In genomic region chr1:206687915-206688442, GRCh38 we compare ENCODE assay signal across 9 cellular contexts. TPM values are rescaled to one million over a fixed set of nuclear protein-coding genes. Genes with fewer than 3 reads are reported as not detected.
DNase-seq lines count a peak whose midpoint lies in the region; ATAC-seq and TF ChIP-seq lines count a peak whose summit lies in the region.
"Had no signal": no experiment of that assay in that cellular context is flagged by ENCODE, and none has a peak within 500 bp of the region (broad histone marks: within the 10 kb centered on the region; RNA-seq: fewer than 3 reads in every experiment).

No MANE protein-coding gene starts in this region.

- H3K27me3 ChIP-seq in left ventricle myocardium inferior (ENCODE audit: low read depth), result no peaks in the 10 kb centered on the region
- no peaks in the 10 kb centered on the region for H3K27me3 ChIP-seq in adrenal gland
- H3K27me3 ChIP-seq in uterus, result no peaks in the 10 kb centered on the region

- 31 to 56% (median 37%) methylated on average over 1 to 2 of the region's 2 CpGs for whole genome bisulfite sequencing in adrenal gland, 4 donors

- ATAC-seq in left ventricle myocardium superior (no peak), GM21723 (IDR thresholded peaks at IDR 0.05; ENCODE audit: unreplicated experiment) (no peak)
- ATAC-seq: naive thymus-derived CD4-positive, alpha-beta T cell had no signal

- DNase-seq in left ventricle myocardium inferior (no peak), left ventricle myocardium superior (no peak), adrenal gland (peak in 3 of 7 donors; percentile 50 to 70 (median 59)), iPS-NIHi7 (ENCODE audit: extremely low spot score) (peak; percentile 74), uterus (no peak), SKM-1 (lab: John Stamatoyannopoulos, UW; ENCODE audit: unreplicated experiment) (no peak), NCI-H187 treated with DMSO at 0.1 percent for 48 hours (lab: John Stamatoyannopoulos, UW) (no peak)
- DNase-seq: naive thymus-derived CD4-positive, alpha-beta T cell had no signal

- H3K4me1 ChIP-seq in left ventricle myocardium inferior (peaks cover 84% of the 10 kb centered on the region), adrenal gland (replicated peaks in 1 of 2) (peaks cover 57 to 70% of the 10 kb centered on the region in 2 donors), uterus (peaks cover 4 to 20% of the 10 kb centered on the region in 2 donors)

- no peaks in the 10 kb centered on the region for H3K36me3 ChIP-seq in left ventricle myocardium inferior
- no peaks in the 10 kb centered on the region for H3K36me3 ChIP-seq in adrenal gland (replicated peaks in 1 of 2)
- no peaks in the 10 kb centered on the region for H3K36me3 ChIP-seq in uterus

- intact Hi-C loops in left ventricle myocardium inferior (cut with micrococcal nuclease) (no loop called here), left ventricle myocardium superior (cut with micrococcal nuclease) (no loop called here), adrenal gland (cut with DNase I) (loop anchor here in 1 of 2 donors (5.0 kb wide), 1 partner anchor 34 kb away; no protein-coding TSS in a partner anchor), uterus (cut with DNase I; ENCODE audit: low total_unique reads) (no loop called here)

- H3K4me3 ChIP-seq in left ventricle myocardium inferior, result peak overlapping the region; percentile 85
- H3K4me3 ChIP-seq in adrenal gland, result peak overlapping the region in 1 of 4 donors; percentile 98
- no peak overlapping the region for H3K4me3 ChIP-seq in uterus

- H3K9me3 ChIP-seq in left ventricle myocardium inferior (replicated peaks) (no peaks in the 10 kb centered on the region), adrenal gland (replicated peaks in 1 of 3) (no peaks in the 10 kb centered on the region), uterus (no peaks in the 10 kb centered on the region)

- TF ChIP-seq CTCF in left ventricle myocardium inferior (IDR thresholded peaks at IDR 0.05; ENCODE audit: borderline replicate concordance), result no peak
- TF ChIP-seq CTCF in adrenal gland (IDR thresholded peaks at IDR 0.05), result no peak
- TF ChIP-seq CTCF in uterus (IDR thresholded peaks at IDR 0.05), result no peak

- TF ChIP-seq POLR2A in adrenal gland (IDR thresholded peaks at IDR 0.05), result peak in 1 of 2 donors; percentile 45
- no peak for TF ChIP-seq POLR2A in uterus (IDR thresholded peaks at IDR 0.05)

- H3K27ac ChIP-seq in left ventricle myocardium inferior (replicated peaks) (peak overlapping the region; percentile 97), adrenal gland (peak overlapping the region; percentile 18 to 100 (median 95)), uterus (peak overlapping the region; percentile 95 to 99)

RNA-seq across cellular contexts. Expression of gene MAPKAPK2, which starts 3.3 kb away (rescaled TPM):
- total RNA-seq in left ventricle myocardium inferior (215 TPM), left ventricle myocardium superior (228 TPM), adrenal gland (100 to 1,000 TPM in 4 of 8 donors, 10 to 100 TPM in 4; 40.7 to 129 (median 96.0) TPM), uterus (10 to 100 TPM; 17.1 to 89.2 (median 27.4) TPM)
- polyA plus RNA-seq in adrenal gland, result 10 to 100 TPM; 66.6 to 80.7 (median 71.6) TPM

RNA-seq across cellular contexts. Expression of gene DYRK3, which starts 52.6 kb away (rescaled TPM):
- total RNA-seq in left ventricle myocardium inferior (26.6 TPM), left ventricle myocardium superior (22.2 TPM), adrenal gland (1 to 10 TPM; 2.9 to 6.3 (median 5.6) TPM), uterus (10 to 100 TPM; 10.8 to 24.7 (median 14.7) TPM)
- 1 to 10 TPM; 2.9 to 6.6 (median 3.4) TPM for polyA plus RNA-seq in adrenal gland
- polyA plus RNA-seq: naive thymus-derived CD4-positive, alpha-beta T cell had no signal
